In the genomic region with DNA sequence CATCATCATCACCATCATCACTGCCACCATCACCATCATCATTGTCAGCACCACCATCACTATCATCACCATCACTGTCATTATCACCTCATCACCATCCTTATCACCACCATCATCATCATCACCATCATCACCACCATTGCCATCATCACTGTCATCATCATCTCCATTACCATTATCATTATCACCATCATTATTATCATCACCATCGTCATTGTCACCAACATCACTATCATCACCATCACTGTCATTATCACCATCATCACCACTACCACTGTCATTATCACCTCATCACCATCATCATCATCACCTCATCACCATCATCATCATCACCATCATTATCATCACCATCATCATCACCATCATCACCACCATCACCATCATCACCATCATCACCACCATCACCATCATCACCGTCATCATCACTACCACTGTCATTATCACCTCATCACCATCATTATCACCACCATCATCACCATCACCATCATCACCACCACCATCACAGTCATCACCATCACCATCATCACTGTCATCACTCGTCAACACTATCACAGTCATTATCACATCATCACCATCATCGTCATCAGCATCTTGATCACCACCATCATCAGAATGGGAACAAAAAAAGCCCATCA, we compare ENCODE assay signal across 22 cellular contexts.
DNase-seq lines count a peak whose midpoint lies in the region; ATAC-seq, FAIRE-seq and TF ChIP-seq lines count a peak whose summit lies in the region.
"Had no signal": no experiment of that assay in that cellular context is flagged by ENCODE, and none has a peak within 500 bp of the region (broad histone marks: within the 10 kb centered on the region; RNA-seq: fewer than 3 reads in every experiment).

No MANE protein-coding gene starts in this region.

- no peak for ATAC-seq in K562
- no peak for ATAC-seq in HG03196 (IDR thresholded peaks at IDR 0.05; ENCODE audit: unreplicated experiment)
- ATAC-seq: A549, HCT116 had no signal

- H3K9me3 ChIP-seq in K562 (replicated peaks; ENCODE audit: control insufficient read depth, insufficient read depth, low read depth, low read length): no peaks in the 10 kb centered on the region
- H3K9me3 ChIP-seq: A549; BE2C; BLaER1 treated with 17β-estradiol and CSF1 and Interleukin-3, amounts not matched to agents 10 nM and 100 nM had no signal

- TF ChIP-seq POLR2A in GM12891 (IDR thresholded peaks at IDR 0.05; ENCODE audit: low read depth, low read length) (no peak), K562 (conservative IDR thresholded peaks at IDR 0.05) (no peak)

- no peaks in the 10 kb centered on the region for H3K36me3 ChIP-seq in K562 (ENCODE audit: control insufficient read depth, insufficient read depth, low read length)
- H3K36me3 ChIP-seq: BE2C; BLaER1 treated with 17β-estradiol and CSF1 and Interleukin-3, amounts not matched to agents 10 nM and 100 nM had no signal

- peak; percentile 61 for FAIRE-seq in GM12891 (lab: Jason Lieb, UNC)
- no peak for FAIRE-seq in K562 (lab: Jason Lieb, UNC)
- FAIRE-seq in urothelium cell line (lab: Jason Lieb, UNC): peak; percentile 99
- FAIRE-seq: A549, D721Med had no signal

- BruUV-seq in K562 (replicated peaks; lab: Mats Ljungman, UMichigan): no TSS peak

- H3K27ac ChIP-seq in K562 (ENCODE audit: extremely low read depth, low read depth, low read length): no peak overlapping the region
- H3K27ac ChIP-seq: A549; BLaER1 treated with 17β-estradiol and CSF1 and Interleukin-3, amounts not matched to agents 10 nM and 100 nM; GM23248 had no signal

- POLR2A ChIA-PET in HEK293T (lab: Yijun Ruan, JAX) (no interaction called here), K562 (lab: Yijun Ruan, JAX) (no interaction called here)

- DNase-seq in GM12891 (ENCODE audit: insufficient read length, low spot score) (no peak), HEK293T (ENCODE audit: extremely low spot score) (no peak), K562 (ENCODE audit: extremely low read depth in 1 of 4, low spot score in 3 of 4) (no peak), urothelium cell line (ENCODE audit: low spot score) (no peak), foreskin melanocyte (no peak), DMS79 treated with DMSO at 0.1 percent for 48 hours (lab: John Stamatoyannopoulos, UW) (no peak)
- DNase-seq: 8988T; ACHN; AML-193; BE2C; CD4-positive, alpha-beta T cell; CD8-positive, alpha-beta memory T cell; DMS 273 treated with DMSO at 0.1 percent for 48 hours; DMS79; GF-D8; GM23248; H9 had no signal

- TF ChIP-seq CTCF in K562 (IDR thresholded peaks at IDR 0.05 in 2 of 3, conservative IDR thresholded peaks at IDR 0.05 in 1 of 3; ENCODE audit: insufficient read depth in 2 of 3, low read depth in 1 of 3, low read length in 3 of 3): no peak

- intact Hi-C loops in K562 (cut with micrococcal nuclease): no loop called here

- in situ Hi-C loops in K562 (cut with MboI): no loop called here

- TF ChIP-seq RAD21 in K562 (CRISPR knock-in tag; conservative IDR thresholded peaks at IDR 0.05 in 1 of 2, IDR thresholded peaks at IDR 0.05 in 1 of 2): no peak

- no peak overlapping the region for H3K9ac ChIP-seq in K562 (ENCODE audit: insufficient read depth in 1 of 2, low read depth in 2 of 2, low read length in 2 of 2)
- H3K9ac ChIP-seq: BLaER1 treated with 17β-estradiol and CSF1 and Interleukin-3, amounts not matched to agents 10 nM and 100 nM; GM23248 had no signal

- H2AFZ ChIP-seq in K562 (ENCODE audit: low read depth, low read length): no peak overlapping the region
- H2AFZ ChIP-seq: GM23248 had no signal

- no peaks in the 10 kb centered on the region for H3K79me2 ChIP-seq in K562 (ENCODE audit: control insufficient read depth, insufficient read depth, low read length)

- H4K20me1 ChIP-seq in K562 (replicated peaks; ENCODE audit: control insufficient read depth, insufficient read depth, low read length): no peaks in the 10 kb centered on the region; the same call in 1 of the 2 replicates
- H4K20me1 ChIP-seq: BLaER1 treated with 17β-estradiol and CSF1 and Interleukin-3, amounts not matched to agents 10 nM and 100 nM had no signal

- H3K4me1 ChIP-seq in K562 (replicated peaks in 1 of 2; ENCODE audit: control insufficient read depth in 2 of 2, insufficient read depth in 2 of 2, low read length in 2 of 2): no peaks in the 10 kb centered on the region
- H3K4me1 ChIP-seq: A549, BE2C had no signal

- H3K9me1 ChIP-seq in K562 (ENCODE audit: control insufficient read depth, insufficient read depth, low read length): no peaks in the 10 kb centered on the region

- H3K4me2 ChIP-seq in K562 (ENCODE audit: insufficient read depth, low read length): no peak overlapping the region
- H3K4me2 ChIP-seq: A549 had no signal

- no peak for TF ChIP-seq EP300 in K562 (IDR thresholded peaks at IDR 0.05; ENCODE audit: low read length)

- CTCF ChIA-PET in HEK293T (lab: Yijun Ruan, JAX): no interaction called here
- CTCF ChIA-PET in K562 (lab: Yijun Ruan, JAX; ENCODE audit: low intra/inter-chr PET ratio): no interaction called here

- WGBS in K562 (ENCODE audit: insufficient coverage, low coverage, missing lambda C conversion rate): 0% methylated on average over 3 of the region's 4 CpGs

- peaks cover 10 to 25% of the 10 kb centered on the region in 2 experiments for H3K27me3 ChIP-seq in K562 (ENCODE audit: control insufficient read depth in 2 of 2, insufficient read depth in 2 of 2, low read length in 2 of 2)
- H3K27me3 ChIP-seq: BE2C; BLaER1 treated with 17β-estradiol and CSF1 and Interleukin-3, amounts not matched to agents 10 nM and 100 nM had no signal

- H3K4me3 ChIP-seq in K562: no peak overlapping the region
- H3K4me3 ChIP-seq: A549; BLaER1 treated with 17β-estradiol and CSF1 and Interleukin-3, amounts not matched to agents 10 nM and 100 nM; GM23248 had no signal

TF ChIP-seq in GM12891, 5 proteins besides CTCF, POLR2A, EP300 and RAD21:
- TF ChIP-seq PAX5 (IDR thresholded peaks at IDR 0.05; ENCODE audit: insufficient read depth, low read length, severe bottlenecking) (no peak), SPI1 (IDR thresholded peaks at IDR 0.05; ENCODE audit: low read depth, low read length) (no peak), POU2F2 (IDR thresholded peaks at IDR 0.05; ENCODE audit: low read depth, low read length) (no peak), POLR2AphosphoS5 (IDR thresholded peaks at IDR 0.05; ENCODE audit: low read depth, low read length) (no peak), TAF1 (IDR thresholded peaks at IDR 0.05; ENCODE audit: low read depth, low read length) (no peak)

TF ChIP-seq in HEK293T, 16 proteins besides CTCF, POLR2A, EP300 and RAD21:
- TF ChIP-seq BHLHE40 (IDR thresholded peaks at IDR 0.05; ENCODE audit: borderline replicate concordance): no peak
- TF ChIP-seq L3MBTL2 (conservative IDR thresholded peaks at IDR 0.05): no peak
- TF ChIP-seq SUZ12 (IDR thresholded peaks at IDR 0.05): no peak
- TF ChIP-seq LEF1 (IDR thresholded peaks at IDR 0.05; ENCODE audit: borderline replicate concordance): no peak
- 0 out of 2 replicates have a peak, but pooled peaks have one; percentile 15 for TF ChIP-seq CTBP1 (IDR thresholded peaks at IDR 0.05; ENCODE audit: borderline replicate concordance)
TF ChIP-seq in HEK293T: peak in this region for 1.

TF ChIP-seq in K562, 482 proteins besides CTCF, POLR2A, EP300 and RAD21 (continues in another document):
- TF ChIP-seq EHMT2 (IDR thresholded peaks at IDR 0.05) (0 out of 2 replicates have a peak, but pooled peaks have one; percentile 27), RFX1 (IDR thresholded peaks at IDR 0.05) (no peak), EP400 (IDR thresholded peaks at IDR 0.05) (no peak), TSC22D4 (tag; IDR thresholded peaks at IDR 0.05) (0 out of 2 replicates have a peak, but pooled peaks have one; percentile 61), MTA2 (IDR thresholded peaks at IDR 0.05; ENCODE audit: low read depth) (no peak), RBM34 (IDR thresholded peaks at IDR 0.05; ENCODE audit: borderline replicate concordance, insufficient read depth, low read length) (no peak), SP1 (CRISPR knock-in tag; IDR thresholded peaks at IDR 0.05) (no peak), MYNN (IDR thresholded peaks at IDR 0.05) (no peak), MYNN (CRISPR knock-in tag; IDR thresholded peaks at IDR 0.05) (no peak)
- TF ChIP-seq, protein P1, sequence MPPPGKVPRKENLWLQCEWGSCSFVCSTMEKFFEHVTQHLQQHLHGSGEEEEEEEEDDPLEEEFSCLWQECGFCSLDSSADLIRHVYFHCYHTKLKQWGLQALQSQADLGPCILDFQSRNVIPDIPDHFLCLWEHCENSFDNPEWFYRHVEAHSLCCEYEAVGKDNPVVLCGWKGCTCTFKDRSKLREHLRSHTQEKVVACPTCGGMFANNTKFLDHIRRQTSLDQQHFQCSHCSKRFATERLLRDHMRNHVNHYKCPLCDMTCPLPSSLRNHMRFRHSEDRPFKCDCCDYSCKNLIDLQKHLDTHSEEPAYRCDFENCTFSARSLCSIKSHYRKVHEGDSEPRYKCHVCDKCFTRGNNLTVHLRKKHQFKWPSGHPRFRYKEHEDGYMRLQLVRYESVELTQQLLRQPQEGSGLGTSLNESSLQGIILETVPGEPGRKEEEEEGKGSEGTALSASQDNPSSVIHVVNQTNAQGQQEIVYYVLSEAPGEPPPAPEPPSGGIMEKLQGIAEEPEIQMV (tag; conservative IDR thresholded peaks at IDR 0.05; ENCODE audit: low read depth): no peak
- TF ChIP-seq, protein P2, sequence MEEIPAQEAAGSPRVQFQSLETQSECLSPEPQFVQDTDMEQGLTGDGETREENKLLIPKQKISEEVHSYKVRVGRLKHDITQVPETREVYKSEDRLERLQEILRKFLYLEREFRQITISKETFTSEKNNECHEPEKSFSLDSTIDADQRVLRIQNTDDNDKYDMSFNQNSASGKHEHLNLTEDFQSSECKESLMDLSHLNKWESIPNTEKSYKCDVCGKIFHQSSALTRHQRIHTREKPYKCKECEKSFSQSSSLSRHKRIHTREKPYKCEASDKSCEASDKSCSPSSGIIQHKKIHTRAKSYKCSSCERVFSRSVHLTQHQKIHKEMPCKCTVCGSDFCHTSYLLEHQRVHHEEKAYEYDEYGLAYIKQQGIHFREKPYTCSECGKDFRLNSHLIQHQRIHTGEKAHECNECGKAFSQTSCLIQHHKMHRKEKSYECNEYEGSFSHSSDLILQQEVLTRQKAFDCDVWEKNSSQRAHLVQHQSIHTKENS (CRISPR knock-in tag; IDR thresholded peaks at IDR 0.05): no peak
